Comparison of ENCODE assay signal across 23 cellular contexts in the genomic region with DNA sequence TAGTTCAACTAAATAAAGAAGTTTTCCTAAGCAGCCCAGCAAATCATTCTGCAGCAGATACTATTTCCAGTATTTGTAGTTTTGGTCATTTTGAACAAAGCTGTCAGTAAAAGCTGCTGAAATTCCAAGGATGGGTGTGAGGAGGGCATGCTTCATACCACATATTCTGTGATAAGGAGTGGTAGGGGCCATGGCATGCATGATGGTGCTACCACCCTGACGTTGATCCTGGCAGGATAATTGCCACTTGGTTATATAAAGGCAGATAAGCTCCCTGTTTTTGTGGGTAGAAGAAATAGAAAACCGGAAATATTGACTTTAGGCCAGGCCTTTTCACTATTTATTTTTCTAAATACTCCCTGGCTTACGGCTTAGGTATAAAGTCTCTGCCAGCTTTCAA.
"Had no signal": no experiment of that assay in that cellular context is flagged by ENCODE, and none has a peak within 500 bp of the region (broad histone marks: within the 10 kb centered on the region; RNA-seq: fewer than 3 reads in every experiment).

No MANE protein-coding gene starts in this region.

- ATAC-seq: activated naive CD8-positive, alpha-beta T cell treated with anti-CD3 and anti-CD28 coated beads, Interleukin-2, amount 50 U/mL, for 24 hours; activated T-cell treated with anti-CD3 and anti-CD28 coated beads, Interleukin-2, amount 50 U/mL, for 4 hours; body of pancreas; gastrocnemius medialis; psoas muscle had no signal

- H3K4me1 Mint-ChIP-seq: endodermal cell, nephron had no signal

- H3K27ac Mint-ChIP-seq: activated naive CD4-positive, alpha-beta T cell treated with anti-CD3 and anti-CD28 coated beads for 36 hours; activated naive CD8-positive, alpha-beta T cell treated with anti-CD3 and anti-CD28 coated beads, Interleukin-2, amount 50 U/mL, for 24 hours; endodermal cell; nephron had no signal

- H3K9me3 Mint-ChIP-seq: activated naive CD4-positive, alpha-beta T cell treated with anti-CD3 and anti-CD28 coated beads for 36 hours; activated naive CD8-positive, alpha-beta T cell treated with anti-CD3 and anti-CD28 coated beads, Interleukin-2, amount 50 U/mL, for 24 hours; activated T-cell treated with anti-CD3 and anti-CD28 coated beads, Interleukin-2, amount 50 U/mL, for 4 hours; endodermal cell; nephron; stimulated activated naive CD8-positive, alpha-beta T cell treated with anti-CD3 and anti-CD28 coated beads, Interleukin-15, Interleukin-2, amounts not matched to agents 100 ng/mL and 50 ng/mL, for 24 hours had no signal

- H3K4me3 Mint-ChIP-seq: activated naive CD4-positive, alpha-beta T cell treated with anti-CD3 and anti-CD28 coated beads for 36 hours; activated naive CD8-positive, alpha-beta T cell treated with anti-CD3 and anti-CD28 coated beads, Interleukin-2, amount 50 U/mL, for 24 hours; activated T-cell treated with anti-CD3 and anti-CD28 coated beads, Interleukin-2, amount 50 U/mL, for 4 hours; endodermal cell; nephron; stimulated activated naive CD8-positive, alpha-beta T cell treated with anti-CD3 and anti-CD28 coated beads, Interleukin-15, Interleukin-2, amounts not matched to agents 100 ng/mL and 50 ng/mL, for 24 hours had no signal

- H3K9me3 ChIP-seq: body of pancreas, esophagus squamous epithelium, gastrocnemius medialis, ovary, psoas muscle, right atrium auricular region, tibial nerve, vagina had no signal

- H3K4me3 ChIP-seq: body of pancreas, cardiac muscle cell, esophagus squamous epithelium, gastrocnemius medialis, ovary, psoas muscle, right atrium auricular region, tibial nerve, vagina had no signal

- DNase-seq: activated CD4-positive, alpha-beta T cell treated with anti-CD3 and anti-CD28 coated beads for 1 hour; activated CD4-positive, alpha-beta T cell treated with anti-CD3 and anti-CD28 coated beads, Interleukin-2, amount 50 U/mL, for 1 hour; activated CD8-positive, alpha-beta memory T cell treated with anti-CD3 and anti-CD28 coated beads, Interleukin-2, amount 50 U/mL, for 48 hours; activated effector memory CD4-positive, alpha-beta T cell treated with Interleukin-2 at 50 U/mL for 16 hours; activated naive CD4-positive, alpha-beta T cell treated with anti-CD3 and anti-CD28 coated beads for 36 hours; activated naive CD8-positive, alpha-beta T cell treated with anti-CD3 and anti-CD28 coated beads, Interleukin-2, amount 50 U/mL, for 24 hours; activated T-cell treated with anti-CD3 and anti-CD28 coated beads, Interleukin-2, amount 50 U/mL, for 4 hours; body of pancreas; cortex of kidney; endodermal cell; esophagus squamous epithelium; gastrocnemius medialis; hypothalamus; ovary; psoas muscle; stimulated activated CD4-positive, alpha-beta T cell treated with anti-CD3 and anti-CD28 coated beads, Interleukin-4, amount 100 ng/mL, for 4 hours had no signal

- H3K36me3 ChIP-seq: ovary had no signal

- H3K27me3 ChIP-seq: body of pancreas, cardiac muscle cell, esophagus squamous epithelium, gastrocnemius medialis, neutrophil, ovary, right atrium auricular region, tibial nerve, vagina had no signal

- H3K4me1 ChIP-seq: body of pancreas, esophagus squamous epithelium, psoas muscle, tibial nerve, vagina had no signal

- H3K27ac ChIP-seq: body of pancreas, cardiac muscle cell, esophagus squamous epithelium, gastrocnemius medialis, neutrophil, ovary, right atrium auricular region, tibial nerve, vagina had no signal

- H3K27me3 Mint-ChIP-seq: activated naive CD8-positive, alpha-beta T cell treated with anti-CD3 and anti-CD28 coated beads, Interleukin-2, amount 50 U/mL, for 24 hours; stimulated activated naive CD8-positive, alpha-beta T cell treated with anti-CD3 and anti-CD28 coated beads, Interleukin-15, Interleukin-2, amounts not matched to agents 100 ng/mL and 50 ng/mL, for 24 hours had no signal
